ENCODE assay signal across 1 cellular context in genomic region chr17:40071720-40072480, GRCh38.
TF ChIP-seq lines count a peak whose summit lies in the region.

No MANE protein-coding gene starts in this region.

TF ChIP-seq in K562, 482 proteins besides CTCF, POLR2A, EP300 and RAD21 (continued from another document):
- TF ChIP-seq HMGN3 (IDR thresholded peaks at IDR 0.05; ENCODE audit: borderline replicate concordance, extremely low read depth, insufficient read length, low read depth, low read length) (no peak), TCFL5 (CRISPR knock-in tag; conservative IDR thresholded peaks at IDR 0.05) (no peak), SRSF3 (IDR thresholded peaks at IDR 0.05; ENCODE audit: insufficient read depth, low read length) (no peak)
